8 cellular contexts compared by ENCODE assay signal in genomic region chr7:101315336-101315735, GRCh38. TPM values are rescaled to one million over a fixed set of nuclear protein-coding genes. Genes with fewer than 3 reads are reported as not detected.
DNase-seq lines count a peak whose midpoint lies in the region; ATAC-seq and TF ChIP-seq lines count a peak whose summit lies in the region.

No MANE protein-coding gene starts in this region.

- H3K27ac ChIP-seq in psoas muscle, result no peak overlapping the region

- H3K4me1 ChIP-seq in psoas muscle, result no peaks in the 10 kb centered on the region

- intact Hi-C loops in psoas muscle (cut with DNase I), result no loop called here

- no peak for ATAC-seq in psoas muscle

- peaks cover 0 to 43% of the 10 kb centered on the region in 2 donors for H3K36me3 ChIP-seq in psoas muscle (ENCODE audit: insufficient read depth in 1 of 2, low read depth in 1 of 2)

- H3K27me3 ChIP-seq in psoas muscle (ENCODE audit: insufficient read depth in 3 of 3, low read length in 2 of 3), result no peaks in the 10 kb centered on the region

- no peak overlapping the region for H3K4me3 ChIP-seq in psoas muscle

- DNase-seq in NCI-H345 (lab: John Stamatoyannopoulos, UW) (peak; percentile 7), NCI-H345 treated with DMSO at 0.1 percent for 48 hours (lab: John Stamatoyannopoulos, UW; ENCODE audit: unreplicated experiment) (no peak), NCI-H1105 (lab: John Stamatoyannopoulos, UW) (peak; percentile 1), fibroblast of gingiva (ENCODE audit: low read depth) (peak; percentile 36), psoas muscle (no peak), HK-2 (ENCODE audit: unreplicated experiment) (no peak), 8988T (no peak)
- peak; percentile 70 for DNase-seq in activated CD8-positive, alpha-beta memory T cell treated with anti-CD3 and anti-CD28 coated beads for 24 hours

- peak; percentile 44 for TF ChIP-seq CTCF in psoas muscle (IDR thresholded peaks at IDR 0.05)

- WGBS in psoas muscle, 3 donors, result 7 to 10% (median 8%) methylated on average over 1 of the region's 1 CpG

- no peaks in the 10 kb centered on the region for H3K9me3 ChIP-seq in psoas muscle

RNA-seq across cellular contexts. Expression of gene IFT22, which starts 6.3 kb away (rescaled TPM):
- total RNA-seq in psoas muscle, result 10 to 100 TPM; 18.7 to 26.0 (median 21.5) TPM
- 10 to 100 TPM; 23.2 to 42.2 (median 27.1) TPM for polyA plus RNA-seq in psoas muscle

RNA-seq across cellular contexts. Expression of gene COL26A1, which starts 47.3 kb away (rescaled TPM):
- not detected for total RNA-seq in psoas muscle
- under 1 TPM in 1 of 3 donors, not detected in 2; 0.03 TPM for polyA plus RNA-seq in psoas muscle

Comparison
In these comparisons a context has a peak if more than half of its experiments do, and no peak if none do; other contexts are left out.
1. DNase-seq: peak in NCI-H345 (single experiment), NCI-H1105 (single experiment), activated CD8-positive, alpha-beta memory T cell treated with anti-CD3 and anti-CD28 coated beads for 24 hours (single experiment) and fibroblast of gingiva (single experiment); none in NCI-H345 treated with DMSO at 0.1 percent for 48 hours (single experiment), psoas muscle (0 of 2), HK-2 (single experiment) and 8988T (single experiment).